8 cellular contexts compared by ENCODE assay signal in the genomic region with DNA sequence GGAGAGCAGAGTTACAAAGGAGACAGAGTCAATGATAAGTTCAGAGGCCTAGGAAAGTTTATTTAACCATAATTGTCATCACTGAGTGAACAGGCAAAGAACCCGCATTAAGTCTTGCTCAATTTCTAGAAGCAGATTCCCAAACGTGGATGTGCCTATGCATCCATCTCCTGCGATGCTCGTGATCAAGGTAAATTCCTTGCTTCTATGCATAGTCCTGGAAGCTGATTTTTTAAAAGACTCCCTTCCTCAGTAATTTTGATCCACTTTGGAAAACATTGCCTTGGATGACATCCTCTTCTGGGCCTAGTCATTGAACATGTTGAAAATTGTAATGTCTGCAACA.
DNase-seq lines count a peak whose midpoint lies in the region; ATAC-seq and TF ChIP-seq lines count a peak whose summit lies in the region.
"Had no signal": no experiment of that assay in that cellular context is flagged by ENCODE, and none has a peak within 500 bp of the region (broad histone marks: within the 10 kb centered on the region; RNA-seq: fewer than 3 reads in every experiment).

No MANE protein-coding gene starts in this region.

- H3K4me2 ChIP-seq in DND-41 (ENCODE audit: insufficient read depth, low read length) (no peak overlapping the region), smooth muscle cell (peak overlapping the region; percentile 62)

- H3K4me3 Mint-ChIP-seq in glutamatergic neuron (ENCODE audit: unreplicated experiment) = no peak overlapping the region

- TF ChIP-seq CTCF in DND-41 (IDR thresholded peaks at IDR 0.05; ENCODE audit: borderline replicate concordance, extremely low read depth, low read length, poor library complexity, severe bottlenecking) = no peak
- no peak for TF ChIP-seq CTCF in glutamatergic neuron (IDR thresholded peaks at IDR 0.05; ENCODE audit: partially characterized antibody, unreplicated experiment)
- TF ChIP-seq CTCF in smooth muscle cell (IDR thresholded peaks at IDR 0.05; ENCODE audit: borderline replicate concordance, insufficient read depth, poor library complexity, severe bottlenecking) = no peak

- H4K20me1 ChIP-seq in DND-41 (ENCODE audit: insufficient read depth, low read length) = no peaks in the 10 kb centered on the region
- H4K20me1 ChIP-seq in smooth muscle cell (ENCODE audit: low read depth) = no peaks in the 10 kb centered on the region

- peak overlapping the region; percentile 32; the same call in 1 of the 2 replicates for H3K27ac ChIP-seq in DND-41 (ENCODE audit: low read length)
- H3K27ac ChIP-seq in SJCRH30 = peak overlapping the region; percentile 74
- peak overlapping the region; percentile 86 for H3K27ac ChIP-seq in smooth muscle cell (ENCODE audit: low read depth)
- H3K27ac ChIP-seq in caudate nucleus (ENCODE audit: low read depth, low read length) = no peak overlapping the region

- H3K36me3 Mint-ChIP-seq in glutamatergic neuron (ENCODE audit: unreplicated experiment) = no peaks in the 10 kb centered on the region

- no peak for DNase-seq in DND-41
- DNase-seq in SJCRH30 = no peak
- no peak for DNase-seq in glutamatergic neuron
- no peak for DNase-seq in smooth muscle cell (lab: John Stamatoyannopoulos, UW; ENCODE audit: unreplicated experiment)
- no peak for DNase-seq in caudate nucleus (lab: John Stamatoyannopoulos, UW)
- no peak for DNase-seq in SHP77 (lab: John Stamatoyannopoulos, UW)
- no peak for DNase-seq in NCI-H1930 (lab: John Stamatoyannopoulos, UW)
- DNase-seq: NCI-H2029 had no signal

- H3K4me3 ChIP-seq in DND-41 (ENCODE audit: low read depth in 1 of 2, low read length in 2 of 2) (no peak overlapping the region), SJCRH30 (no peak overlapping the region), smooth muscle cell (no peak overlapping the region)

- H3K4me1 Mint-ChIP-seq in glutamatergic neuron (ENCODE audit: low read depth, unreplicated experiment) = peaks cover 6% of the 10 kb centered on the region

- no peak for ATAC-seq in DND-41 (ENCODE audit: insufficient read depth, low read depth)

- 10% methylated on average over 4 of the region's 4 CpGs for WGBS in smooth muscle cell (ENCODE audit: low lambda C conversion rate)

- no peaks in the 10 kb centered on the region for H3K9me3 Mint-ChIP-seq in glutamatergic neuron (ENCODE audit: unreplicated experiment)

- H3K4me1 ChIP-seq in DND-41 (ENCODE audit: insufficient read depth, low read length) (peaks cover 35% of the 10 kb centered on the region), SJCRH30 (peaks cover 18% of the 10 kb centered on the region), smooth muscle cell (ENCODE audit: low read depth) (no peaks in the 10 kb centered on the region)

- H2AFZ ChIP-seq in DND-41 (ENCODE audit: low read depth, low read length) = no peak overlapping the region
- H2AFZ ChIP-seq in smooth muscle cell (ENCODE audit: low read depth) = no peak overlapping the region

- H3K9me3 ChIP-seq in DND-41 (ENCODE audit: insufficient read depth, low read length, severe bottlenecking) (no peaks in the 10 kb centered on the region), SJCRH30 (replicated peaks) (0 out of 2 replicates have a peak, but pooled peaks cover 2% of the 10 kb centered on the region), smooth muscle cell (replicated peaks; ENCODE audit: low read depth) (no peaks in the 10 kb centered on the region)

- peaks cover 31% of the 10 kb centered on the region for H3F3A ChIP-seq in smooth muscle cell (ENCODE audit: low read depth)

- H3K27me3 Mint-ChIP-seq in glutamatergic neuron (ENCODE audit: unreplicated experiment) = no peaks in the 10 kb centered on the region

- H3K9ac ChIP-seq in DND-41 (ENCODE audit: low read depth, low read length) (no peak overlapping the region), smooth muscle cell (ENCODE audit: low read depth) (peak overlapping the region; percentile 50)

- H3K79me2 ChIP-seq in DND-41 (ENCODE audit: insufficient read depth, low read length) = no peaks in the 10 kb centered on the region
- no peaks in the 10 kb centered on the region for H3K79me2 ChIP-seq in smooth muscle cell (ENCODE audit: low read depth)

- peak overlapping the region; percentile 88 for H3K27ac Mint-ChIP-seq in glutamatergic neuron (ENCODE audit: unreplicated experiment)

- H3K27me3 ChIP-seq in DND-41 (ENCODE audit: insufficient read depth, low read length, poor library complexity) (no peaks in the 10 kb centered on the region), SJCRH30 (no peaks in the 10 kb centered on the region), smooth muscle cell (ENCODE audit: low read depth) (no peaks in the 10 kb centered on the region)

- H3K36me3 ChIP-seq in DND-41 (ENCODE audit: insufficient read depth, low read length) (no peaks in the 10 kb centered on the region), SJCRH30 (no peaks in the 10 kb centered on the region), smooth muscle cell (ENCODE audit: low read depth) (no peaks in the 10 kb centered on the region)
